Comparison of ENCODE assay signal across 29 cellular contexts in the genomic region with DNA sequence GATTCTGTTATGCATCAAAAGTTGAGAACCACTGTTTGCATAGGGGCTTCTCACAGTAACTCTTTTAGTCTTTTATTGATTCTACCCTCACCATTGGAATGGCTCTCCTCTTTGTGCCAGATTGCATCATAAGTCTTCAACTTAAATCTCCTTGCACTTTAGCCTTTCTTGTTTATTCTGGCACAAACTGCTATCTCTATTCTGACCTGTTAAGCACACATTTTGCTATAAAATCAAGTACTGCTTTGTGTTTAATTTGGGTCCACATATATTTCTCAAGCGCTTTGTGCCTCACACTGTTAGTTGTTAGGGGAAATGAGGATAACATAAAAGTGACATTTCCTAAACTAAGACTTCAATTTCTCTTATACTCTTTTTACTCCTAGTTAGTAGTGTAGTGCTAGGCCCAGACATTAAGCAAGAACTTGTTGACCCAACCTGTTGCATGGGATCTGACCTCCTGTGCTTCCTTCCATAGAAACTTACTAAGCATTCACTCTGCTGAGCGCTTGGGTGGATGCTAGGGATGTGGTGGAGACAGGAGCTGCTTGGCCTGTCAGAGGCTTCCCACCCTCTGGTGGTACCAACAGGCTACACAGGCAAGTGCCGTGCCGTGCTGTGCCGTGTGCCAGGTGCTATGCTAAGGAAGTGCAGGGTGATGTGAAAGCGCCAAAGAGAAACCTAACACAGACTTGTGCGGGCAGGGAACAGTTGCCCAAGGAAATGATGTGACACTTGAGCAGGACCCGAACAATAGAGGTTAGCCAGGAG. TPM values are rescaled to one million over a fixed set of nuclear protein-coding genes. Genes with fewer than 3 reads are reported as not detected.
DNase-seq lines count a peak whose midpoint lies in the region; ATAC-seq, FAIRE-seq and TF ChIP-seq lines count a peak whose summit lies in the region.
"Had no signal": no experiment of that assay in that cellular context is flagged by ENCODE, and none has a peak within 500 bp of the region (broad histone marks: within the 10 kb centered on the region; RNA-seq: fewer than 3 reads in every experiment).

No MANE protein-coding gene starts in this region.

- CTCF ChIA-PET in HEK293 (lab: Yijun Ruan, JAX), result no interaction called here

- H3K27me3 ChIP-seq in bronchial epithelial cell (ENCODE audit: control insufficient read depth, insufficient read depth, low read length), result no peaks in the 10 kb centered on the region
- H3K27me3 ChIP-seq in left lung, result no peaks in the 10 kb centered on the region
- no peaks in the 10 kb centered on the region for H3K27me3 ChIP-seq in upper lobe of left lung
- H3K27me3 ChIP-seq: vagina had no signal

- H3K4me3 ChIP-seq in HEK293 (ENCODE audit: low read depth, low read length) (no peak overlapping the region), bronchial epithelial cell (ENCODE audit: low read depth, low read length) (no peak overlapping the region), left lung (no peak overlapping the region), upper lobe of left lung (no peak overlapping the region), coronary artery (no peak overlapping the region)
- H3K4me3 ChIP-seq: GM23248, PC-9, thoracic aorta, vagina had no signal

- POLR2A ChIA-PET in HEK293 (lab: Yijun Ruan, JAX), result no interaction called here

- no peak for TF ChIP-seq CTCF in HEK293 (tag by site-specific recombination; IDR thresholded peaks at IDR 0.05)
- TF ChIP-seq CTCF in bronchial epithelial cell (IDR thresholded peaks at IDR 0.05; ENCODE audit: insufficient read depth, low read length, severe bottlenecking), result no peak
- no peak for TF ChIP-seq CTCF in left lung (IDR thresholded peaks at IDR 0.05)
- no peak for TF ChIP-seq CTCF in upper lobe of left lung (IDR thresholded peaks at IDR 0.05)
- no peak for TF ChIP-seq CTCF in coronary artery (IDR thresholded peaks at IDR 0.05)

- 79 to 81% methylated on average over 8 of the region's 8 CpGs for WGBS in upper lobe of left lung, 2 donors

- DNase-seq in bronchial epithelial cell (ENCODE audit: low read depth) (no peak), left lung (no peak), upper lobe of left lung (peak; percentile 23 to 30), GM12891 (ENCODE audit: insufficient read length, low spot score) (no peak), coronary artery (ENCODE audit: low spot score) (no peak), foreskin melanocyte (no peak)
- DNase-seq: activated CD4-positive, alpha-beta memory T cell treated with anti-CD3 and anti-CD28 coated beads for 36 hours; activated T-cell treated with anti-CD3 and anti-CD28 coated beads, Interleukin-2, amount 50 U/mL, for 72 hours; caudate nucleus; GM23248; kidney glomerular epithelial cell; mammary epithelial cell; MM.1S; NCI-H1417; NCI-H2029; NCI-H345; NCI-H69; PC-9; SK-N-SH; stimulated activated CD4-positive, alpha-beta T cell treated with anti-CD3 and anti-CD28 coated beads, Interleukin-1b, Interleukin-23, amount 100 ng/mL, for 48 hours had no signal

- TF ChIP-seq EP300 in upper lobe of left lung (IDR thresholded peaks at IDR 0.05), result no peak

- H3K4me1 ChIP-seq in HEK293 (ENCODE audit: control insufficient read depth, insufficient read depth, low read length) (no peaks in the 10 kb centered on the region), left lung (no peaks in the 10 kb centered on the region), upper lobe of left lung (peaks cover 0 to 20% (median 2%) of the 10 kb centered on the region in 4 donors)
- H3K4me1 ChIP-seq: parathyroid adenoma, vagina had no signal

- FAIRE-seq in bronchial epithelial cell (lab: Jason Lieb, UNC), result peak; percentile 32
- no peak for FAIRE-seq in GM12891 (lab: Jason Lieb, UNC)
- FAIRE-seq: astrocyte, G401.6 had no signal

- H3K9me3 ChIP-seq in HEK293 (ENCODE audit: control insufficient read depth, insufficient read depth, low read depth, low read length) (no peaks in the 10 kb centered on the region), left lung (no peaks in the 10 kb centered on the region), upper lobe of left lung (no peaks in the 10 kb centered on the region)
- H3K9me3 ChIP-seq: SK-N-SH, vagina had no signal

- intact Hi-C loops in left lung (cut with DNase I), result no loop called here

- H3K27ac ChIP-seq in HEK293 (ENCODE audit: extremely low read depth, low read depth, low read length) (no peak overlapping the region), left lung (no peak overlapping the region), upper lobe of left lung (no peak overlapping the region), coronary artery (no peak overlapping the region)
- H3K27ac ChIP-seq: GM23248, KMS-11, parathyroid adenoma, PC-9, thoracic aorta, vagina had no signal

- peak; percentile 69 for ATAC-seq in left lung
- peak in 1 of 2 donors; percentile 51 for ATAC-seq in upper lobe of left lung (ENCODE audit: low FRiP score in 2 of 2)
- ATAC-seq: activated CD4-positive, CD25-positive, alpha-beta regulatory T cell treated with anti-CD3 and anti-CD28 coated beads, Interleukin-2, amount 50 U/mL, for 24 hours; activated T-cell treated with anti-CD3 and anti-CD28 coated beads, Interleukin-2, amount 50 U/mL, for 72 hours; Right ventricle myocardium inferior had no signal

- H3K36me3 ChIP-seq in HEK293 (ENCODE audit: control insufficient read depth in 2 of 2, insufficient read depth in 1 of 2, low read length in 2 of 2) (peaks cover 4 to 55% of the 10 kb centered on the region in 2 experiments; a peak in 2 of 3 replicates), bronchial epithelial cell (ENCODE audit: control insufficient read depth, insufficient read depth, low read length) (peaks cover 4% of the 10 kb centered on the region), left lung (peaks cover 0 to 74% of the 10 kb centered on the region in 2 donors), upper lobe of left lung (peaks cover 0 to 69% (median 13%) of the 10 kb centered on the region in 4 donors)

- TF ChIP-seq POLR2A in upper lobe of left lung (IDR thresholded peaks at IDR 0.05) (no peak), GM12891 (IDR thresholded peaks at IDR 0.05; ENCODE audit: low read depth, low read length) (no peak)

TF ChIP-seq in HEK293, 187 proteins besides CTCF, POLR2A, EP300 and RAD21 (continues in another document):
- TF ChIP-seq GLIS1 (tag by site-specific recombination; IDR thresholded peaks at IDR 0.05) (no peak), SCRT2 (tag by site-specific recombination; IDR thresholded peaks at IDR 0.05) (peak; percentile 91), ZNF426 (tag by site-specific recombination; IDR thresholded peaks at IDR 0.05) (no peak)

TF ChIP-seq in GM12891, 5 proteins besides CTCF, POLR2A, EP300 and RAD21:
- TF ChIP-seq PAX5 (IDR thresholded peaks at IDR 0.05; ENCODE audit: insufficient read depth, low read length, severe bottlenecking) (no peak), TAF1 (IDR thresholded peaks at IDR 0.05; ENCODE audit: low read depth, low read length) (no peak)

RNA-seq across cellular contexts. Expression of gene UTP14C, which starts 1.2 kb away (rescaled TPM):
- total RNA-seq in bronchial epithelial cell (10.6 and 10.8 TPM in 2 replicates), left lung (10 to 100 TPM; 16.9 to 18.2 TPM), upper lobe of left lung (10 to 100 TPM in 5 of 6 donors, 1 to 10 TPM in 1; 8.9 to 26.7 (median 17.4) TPM)
- 2.4 TPM for polyA plus RNA-seq in GM12891 (2012; ENCODE audit: low read depth, missing spikeins)

RNA-seq across cellular contexts. Expression of gene ALG11, which starts 13.5 kb away (rescaled TPM):
- total RNA-seq in bronchial epithelial cell, result 17.5 and 24.5 TPM in 2 replicates
- total RNA-seq in left lung, result 10 to 100 TPM; 31.2 to 31.9 TPM
- total RNA-seq in upper lobe of left lung, result 10 to 100 TPM; 10.5 to 34.4 (median 22.7) TPM
- 12.1 TPM for polyA plus RNA-seq in GM12891 (2012; ENCODE audit: low read depth, missing spikeins)

RNA-seq across cellular contexts. Expression of gene ATP7B, which starts 14.4 kb away (rescaled TPM):
- total RNA-seq in bronchial epithelial cell (3.9 and 8.7 TPM in 2 replicates), left lung (1 to 10 TPM; 5.9 to 7.2 TPM), upper lobe of left lung (10 to 100 TPM in 1 of 6 donors, 1 to 10 TPM in 5; 3.5 to 27.2 (median 5.9) TPM)
- 0.15 TPM for polyA plus RNA-seq in GM12891 (2012; ENCODE audit: low read depth, missing spikeins)

Comparison
In these comparisons a context has a peak if more than half of its experiments do, and no peak if none do; other contexts are left out.
1. DNase-seq: peak in upper lobe of left lung (2 of 2); none in bronchial epithelial cell (single experiment), left lung (0 of 2), GM12891 (single experiment), coronary artery (single experiment) and foreskin melanocyte (single experiment).